9 cellular contexts compared by ENCODE assay signal in the genomic region with DNA sequence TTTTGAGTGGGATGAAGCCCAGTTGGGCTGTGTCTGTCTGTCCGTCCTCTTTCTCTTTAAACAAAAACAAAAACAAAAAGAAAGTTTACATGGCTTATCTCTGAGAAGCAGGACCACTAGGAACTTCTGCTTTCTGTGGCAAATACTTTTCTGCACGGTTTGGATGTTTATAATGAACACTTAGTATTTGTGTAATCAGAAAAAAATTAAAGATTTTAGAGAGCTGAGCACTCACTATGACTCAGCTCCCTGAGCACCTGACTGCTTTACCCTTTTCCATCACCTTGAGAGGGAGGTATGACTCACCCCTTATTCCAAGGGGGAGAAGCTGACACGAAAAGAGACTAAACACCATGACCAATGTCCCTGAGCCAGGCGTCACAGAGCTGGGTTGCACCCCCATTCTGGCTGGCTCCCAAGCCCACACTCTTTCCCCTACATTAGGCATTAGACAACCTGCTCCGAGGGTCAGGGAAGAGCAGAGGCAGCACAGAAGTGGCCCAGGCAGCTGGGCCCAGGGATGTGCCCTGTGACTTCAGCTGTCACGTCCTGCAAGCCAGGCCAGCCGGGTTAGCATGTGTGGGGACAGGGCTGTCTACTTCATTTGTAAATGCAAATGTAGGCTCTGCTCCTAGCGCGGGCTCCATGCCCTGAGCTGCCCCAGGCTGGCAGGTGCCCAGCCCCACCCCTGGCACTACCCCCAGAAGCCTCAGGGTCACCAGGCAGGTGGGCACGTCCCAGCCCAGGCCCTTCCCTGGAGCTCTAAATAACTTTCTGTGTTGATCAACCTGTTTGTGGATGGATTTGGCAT. TPM values are rescaled to one million over a fixed set of nuclear protein-coding genes. Genes with fewer than 3 reads are reported as not detected.
DNase-seq lines count a peak whose midpoint lies in the region; ATAC-seq, FAIRE-seq and TF ChIP-seq lines count a peak whose summit lies in the region.
"Had no signal": no experiment of that assay in that cellular context is flagged by ENCODE, and none has a peak within 500 bp of the region (broad histone marks: within the 10 kb centered on the region; RNA-seq: fewer than 3 reads in every experiment).

No MANE protein-coding gene starts in this region.

- no peak for FAIRE-seq in astrocyte (lab: Jason Lieb, UNC)
- FAIRE-seq: TTC549 had no signal

- no peak overlapping the region for H3K18ac ChIP-seq in mesenchymal stem cell (ENCODE audit: low read depth in 1 of 2, low read length in 2 of 2)

- H3K4me1 Mint-ChIP-seq in astrocyte (ENCODE audit: low read depth, unreplicated experiment) (peaks cover 30% of the 10 kb centered on the region), osteocyte (ENCODE audit: unreplicated experiment) (peaks cover 2% of the 10 kb centered on the region)

- H3K27ac ChIP-seq in astrocyte (ENCODE audit: low read depth, low read length) (no peak overlapping the region), mesenchymal stem cell (ENCODE audit: low read length, poor library complexity, severe bottlenecking) (peak overlapping the region; percentile 47), ovary (no peak overlapping the region)

- H3K9me3 Mint-ChIP-seq in astrocyte (ENCODE audit: unreplicated experiment), result no peaks in the 10 kb centered on the region
- no peaks in the 10 kb centered on the region for H3K9me3 Mint-ChIP-seq in osteocyte (ENCODE audit: unreplicated experiment)

- H3K9me3 ChIP-seq in astrocyte (ENCODE audit: insufficient read depth, low read depth, low read length) (no peaks in the 10 kb centered on the region), mesenchymal stem cell (ENCODE audit: control insufficient read depth, low read length) (no peaks in the 10 kb centered on the region), ovary (no peaks in the 10 kb centered on the region)

- intact Hi-C loops in ovary (cut with DNase I), result no loop called here

- WGBS in mesenchymal stem cell, result 51% methylated on average over 9 of the region's 10 CpGs
- 22 to 49% (median 26%) methylated on average over 10 of the region's 10 CpGs for WGBS in ovary, 3 donors

- H3K4me2 ChIP-seq in astrocyte (ENCODE audit: low read length), result peak overlapping the region; percentile 24
- H3K4me2 ChIP-seq in mesenchymal stem cell (ENCODE audit: low read length, poor library complexity, severe bottlenecking), result no peak overlapping the region

- in situ Hi-C loops in Caki2 (cut with HindIII; ENCODE audit: low pct_unique_long_range_greater_than_20kb, low sequenced_read_pairs), result no loop called here

- H3K9ac ChIP-seq in astrocyte (ENCODE audit: low read length) (no peak overlapping the region), mesenchymal stem cell (ENCODE audit: low read length) (no peak overlapping the region)

- CTCF ChIA-PET in GM10248 (lab: Yijun Ruan, JAX), result interaction anchor here (1.0 to 1.3 kb wide), 2 partner anchors 10 to 19 kb away, joined by 3 read pairs; no protein-coding TSS in a partner anchor

- POLR2A ChIA-PET in GM10248 (lab: Yijun Ruan, JAX), result no interaction called here

- H3K36me3 Mint-ChIP-seq in astrocyte (ENCODE audit: low read depth, unreplicated experiment) (no peaks in the 10 kb centered on the region), osteocyte (ENCODE audit: unreplicated experiment) (no peaks in the 10 kb centered on the region)

- H3K79me2 ChIP-seq in astrocyte (ENCODE audit: insufficient read depth, low read length), result no peaks in the 10 kb centered on the region

- no peak for ATAC-seq in HG03280 (IDR thresholded peaks at IDR 0.05; ENCODE audit: unreplicated experiment)

- H3K27me3 Mint-ChIP-seq in astrocyte (ENCODE audit: low read depth, unreplicated experiment), result peaks cover 3% of the 10 kb centered on the region
- H3K27me3 Mint-ChIP-seq in osteocyte (ENCODE audit: unreplicated experiment), result peaks cover 11% of the 10 kb centered on the region

- H3K23ac ChIP-seq in mesenchymal stem cell (ENCODE audit: low read length in 2 of 2), result no peak overlapping the region

- no peak overlapping the region for H2BK15ac ChIP-seq in mesenchymal stem cell (ENCODE audit: low read depth, poor library complexity, severe bottlenecking)

- H3K14ac ChIP-seq in mesenchymal stem cell (ENCODE audit: low read length in 2 of 2), result no peak overlapping the region

- no peak for TF ChIP-seq POLR2A in ovary (IDR thresholded peaks at IDR 0.05)

- no peak overlapping the region for H2AK5ac ChIP-seq in mesenchymal stem cell (ENCODE audit: low read length, severe bottlenecking)

- H3K4me3 ChIP-seq in astrocyte (ENCODE audit: insufficient read depth, low read depth, low read length), result no peak overlapping the region
- H3K4me3 ChIP-seq in mesenchymal stem cell (ENCODE audit: insufficient read depth in 1 of 2, low read depth in 1 of 2, low read length in 2 of 2), result no peak overlapping the region
- H3K4me3 ChIP-seq in ovary, result no peak overlapping the region

- H3K27me3 ChIP-seq in astrocyte (ENCODE audit: insufficient read depth, low read length) (no peaks in the 10 kb centered on the region), mesenchymal stem cell (ENCODE audit: control insufficient read depth in 1 of 2, insufficient read depth in 1 of 2, low read length in 2 of 2) (peaks cover 5 to 60% of the 10 kb centered on the region in 2 experiments), ovary (no peaks in the 10 kb centered on the region)

- no peak overlapping the region for H2BK5ac ChIP-seq in mesenchymal stem cell (ENCODE audit: low read depth, low read length, poor library complexity, severe bottlenecking)

- DNase-seq in Caki2 (ENCODE audit: low read depth) (peak; percentile 99), LoVo (ENCODE audit: low spot score) (peak; percentile 82), astrocyte (ENCODE audit: low read depth) (peak; percentile 67), mesenchymal stem cell (peak; percentile 64), osteocyte (ENCODE audit: extremely low spot score, unreplicated experiment) (no peak), GM10248 (ENCODE audit: extremely low spot score) (no peak), ovary (no peak)

- no peak overlapping the region for H4K8ac ChIP-seq in mesenchymal stem cell (ENCODE audit: low read length)

- no peak overlapping the region for H4K91ac ChIP-seq in mesenchymal stem cell (ENCODE audit: low read length)

- no peak for TF ChIP-seq EP300 in ovary (IDR thresholded peaks at IDR 0.05)

- H3K27ac Mint-ChIP-seq in astrocyte (ENCODE audit: unreplicated experiment), result no peak overlapping the region
- H3K27ac Mint-ChIP-seq in osteocyte (ENCODE audit: unreplicated experiment), result no peak overlapping the region

- no peak overlapping the region for H3K4me3 Mint-ChIP-seq in astrocyte (ENCODE audit: unreplicated experiment)
- no peak overlapping the region for H3K4me3 Mint-ChIP-seq in osteocyte (ENCODE audit: unreplicated experiment)

- peaks cover 11% of the 10 kb centered on the region for H3K4me1 ChIP-seq in astrocyte (ENCODE audit: insufficient read depth, low read length)
- peaks cover 32% of the 10 kb centered on the region for H3K4me1 ChIP-seq in mesenchymal stem cell (ENCODE audit: control insufficient read depth, insufficient read depth, low read depth, low read length)
- no peaks in the 10 kb centered on the region for H3K4me1 ChIP-seq in ovary (ENCODE audit: insufficient read depth)

- TF ChIP-seq CTCF in astrocyte (IDR thresholded peaks at IDR 0.05; ENCODE audit: insufficient read depth, low read depth, low read length) (no peak), osteocyte (IDR thresholded peaks at IDR 0.05) (no peak), GM10248 (IDR thresholded peaks at IDR 0.05; ENCODE audit: control extremely low read depth, extremely low read depth, low read depth, missing control alignments) (no peak), ovary (IDR thresholded peaks at IDR 0.05) (no peak)

- no peak overlapping the region for H2BK12ac ChIP-seq in mesenchymal stem cell (ENCODE audit: low read length in 2 of 2)

- no peaks in the 10 kb centered on the region for H4K20me1 ChIP-seq in astrocyte (ENCODE audit: insufficient read depth, low read length)

- no peak overlapping the region for H3K4ac ChIP-seq in mesenchymal stem cell (ENCODE audit: low read depth in 1 of 2, low read length in 2 of 2)

- H2BK120ac ChIP-seq in mesenchymal stem cell (ENCODE audit: low read depth, low read length), result no peak overlapping the region

- H3K79me1 ChIP-seq in mesenchymal stem cell (replicated peaks; ENCODE audit: low read length, poor library complexity, severe bottlenecking), result no peaks in the 10 kb centered on the region

- H2AFZ ChIP-seq in astrocyte (ENCODE audit: low read depth, low read length) (no peak overlapping the region), mesenchymal stem cell (ENCODE audit: low read depth, low read length) (no peak overlapping the region)

- no peaks in the 10 kb centered on the region for H3K36me3 ChIP-seq in astrocyte (ENCODE audit: insufficient read depth, low read length)
- no peaks in the 10 kb centered on the region for H3K36me3 ChIP-seq in mesenchymal stem cell (ENCODE audit: control insufficient read depth in 1 of 2, insufficient read depth in 2 of 2, low read depth in 1 of 2, low read length in 2 of 2)
- no peaks in the 10 kb centered on the region for H3K36me3 ChIP-seq in ovary

RNA-seq across cellular contexts. Expression of a gene that starts 30.4 kb away (rescaled TPM):
- 23.7 and 40.1 TPM in 2 replicates for total RNA-seq in Caki2 (2014; rRNA removed; shearing (Covaris generic); ENCODE audit: low replicate concordance)
- total RNA-seq in astrocyte, result 3.2 and 5.4 TPM in 2 replicates
- 0.50 TPM for polyA plus RNA-seq in mesenchymal stem cell (2013, experiment 1 of 2)
- polyA plus RNA-seq in mesenchymal stem cell (2013, experiment 2 of 2), result 0.62 TPM
- total RNA-seq in osteocyte, result 3.5 and 3.8 TPM in 2 replicates
- total RNA-seq in ovary, result 1 to 10 TPM in 6 of 7 donors, under 1 TPM in 1; 0.60 to 9.4 (median 2.8) TPM
- polyA plus RNA-seq in ovary, result 1 to 10 TPM; 1.1 to 4.6 TPM

Comparison
In these comparisons a context has a peak if more than half of its experiments do, and no peak if none do; other contexts are left out.
1. DNase-seq: peak in Caki2 (single experiment), LoVo (single experiment), astrocyte (single experiment) and mesenchymal stem cell (single experiment); none in osteocyte (single experiment), GM10248 (single experiment) and ovary (0 of 5).